10 cellular contexts compared by ENCODE assay signal in the genomic region with DNA sequence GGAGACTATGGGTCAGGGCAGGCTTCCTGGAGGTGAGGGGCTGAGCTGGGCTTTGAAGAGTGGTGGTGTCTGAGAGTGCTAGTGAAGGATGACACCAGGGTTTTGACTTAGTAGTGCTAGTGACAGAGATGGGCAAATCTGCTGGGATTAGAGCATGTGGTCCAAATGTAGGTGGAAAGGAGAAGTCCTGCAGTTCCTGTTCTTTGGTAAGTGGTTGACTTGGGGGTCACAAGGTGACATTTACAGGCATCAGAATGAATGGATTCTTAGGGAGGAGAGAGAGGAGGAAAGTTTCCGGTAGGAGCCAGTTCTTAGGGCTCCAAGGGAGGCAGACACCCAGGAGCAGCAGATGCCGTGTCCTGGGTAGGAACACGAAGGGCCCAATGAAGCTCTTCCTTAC. TPM values are rescaled to one million over a fixed set of nuclear protein-coding genes. Genes with fewer than 3 reads are reported as not detected.
DNase-seq lines count a peak whose midpoint lies in the region; ATAC-seq lines count a peak whose summit lies in the region.
"Had no signal": no experiment of that assay in that cellular context is flagged by ENCODE, and none has a peak within 500 bp of the region (broad histone marks: within the 10 kb centered on the region; RNA-seq: fewer than 3 reads in every experiment).

No MANE protein-coding gene starts in this region.

- H3K4me1 Mint-ChIP-seq in activated T-helper 1 cell treated with anti-CD3 and anti-CD28 coated beads, Interleukin-12 subunit alpha, Interleukin-12 subunit beta, Interleukin-2, Interleukin-4 antibody, amounts not matched to agents 30 ng/mL and 10 ng/mL and 1 ng/mL, durations not matched to agents 14 hours and 24 hours and 36 hours (ENCODE audit: low read depth), result peaks cover 17% of the 10 kb centered on the region

- WGBS in mesendoderm (ENCODE audit: extremely low coverage, insufficient coverage, low lambda C conversion rate), result no CpG with 5 or more reads among the region's 3 CpGs

- peaks cover 18% of the 10 kb centered on the region for H4K20me1 ChIP-seq in BLaER1

- H3K36me3 ChIP-seq in BLaER1, result no peaks in the 10 kb centered on the region
- no peaks in the 10 kb centered on the region for H3K36me3 ChIP-seq in mesendoderm (ENCODE audit: control insufficient read depth, insufficient read depth, low read length)

- H3K9me3 Mint-ChIP-seq in activated T-helper 1 cell treated with anti-CD3 and anti-CD28 coated beads, Interleukin-12 subunit alpha, Interleukin-12 subunit beta, Interleukin-2, Interleukin-4 antibody, amounts not matched to agents 30 ng/mL and 10 ng/mL and 1 ng/mL, durations not matched to agents 14 hours and 24 hours and 36 hours, result no peaks in the 10 kb centered on the region

- H3K27ac Mint-ChIP-seq in activated T-helper 1 cell treated with anti-CD3 and anti-CD28 coated beads, Interleukin-12 subunit alpha, Interleukin-12 subunit beta, Interleukin-2, Interleukin-4 antibody, amounts not matched to agents 30 ng/mL and 10 ng/mL and 1 ng/mL, durations not matched to agents 14 hours and 24 hours and 36 hours, result no peak overlapping the region

- H3K79me2 ChIP-seq in mesendoderm (ENCODE audit: control insufficient read depth, insufficient read depth, low read length), result no peaks in the 10 kb centered on the region

- H3K4me1 ChIP-seq in BLaER1 (peaks cover 5% of the 10 kb centered on the region; the same call in 1 of the 2 replicates), mesendoderm (ENCODE audit: control insufficient read depth, low read depth, low read length) (no peaks in the 10 kb centered on the region)

- peaks cover 63% of the 10 kb centered on the region for H3K27me3 Mint-ChIP-seq in activated T-helper 1 cell treated with anti-CD3 and anti-CD28 coated beads, Interleukin-12 subunit alpha, Interleukin-12 subunit beta, Interleukin-2, Interleukin-4 antibody, amounts not matched to agents 30 ng/mL and 10 ng/mL and 1 ng/mL, durations not matched to agents 14 hours and 24 hours and 36 hours (ENCODE audit: insufficient read depth)

- no peak overlapping the region for H2BK5ac ChIP-seq in mesendoderm (ENCODE audit: low read length)

- H2BK120ac ChIP-seq in mesendoderm (ENCODE audit: low read depth, low read length), result no peak overlapping the region

- no peak overlapping the region for H2BK15ac ChIP-seq in mesendoderm (replicated peaks; ENCODE audit: low read depth)

- ATAC-seq in left colon, result no peak
- ATAC-seq in GM21360 (IDR thresholded peaks at IDR 0.05; ENCODE audit: unreplicated experiment), result no peak

- H3K79me1 ChIP-seq in mesendoderm (ENCODE audit: low read length), result no peaks in the 10 kb centered on the region

- peak overlapping the region; percentile 87 for H3K56ac ChIP-seq in mesendoderm (ENCODE audit: low read length)

- H3K4ac ChIP-seq in mesendoderm (ENCODE audit: low read depth, low read length), result no peak overlapping the region

- no peak overlapping the region for H3K18ac ChIP-seq in mesendoderm (ENCODE audit: low read length)

- peaks cover 5% of the 10 kb centered on the region for H3K36me3 Mint-ChIP-seq in activated T-helper 1 cell treated with anti-CD3 and anti-CD28 coated beads, Interleukin-12 subunit alpha, Interleukin-12 subunit beta, Interleukin-2, Interleukin-4 antibody, amounts not matched to agents 30 ng/mL and 10 ng/mL and 1 ng/mL, durations not matched to agents 14 hours and 24 hours and 36 hours (ENCODE audit: low read depth)

- H3K4me3 ChIP-seq in BLaER1 (no peak overlapping the region; the same call in 1 of the 2 replicates), mesendoderm (ENCODE audit: low read length) (no peak overlapping the region)
- H3K4me3 ChIP-seq: lung had no signal

- H3K9ac ChIP-seq in BLaER1, result no peak overlapping the region
- peak overlapping the region; percentile 67 for H3K9ac ChIP-seq in mesendoderm (ENCODE audit: low read length)

- DNase-seq in G401 (ENCODE audit: low spot score) (peak; percentile 34), mesendoderm (no peak), left colon (no peak), NCI-H1092 (lab: John Stamatoyannopoulos, UW) (no peak), KG1 (lab: John Stamatoyannopoulos, UW) (no peak)
- no peak for DNase-seq in activated T-helper 1 cell treated with anti-CD3 and anti-CD28 coated beads, Interleukin-12 subunit alpha, Interleukin-12 subunit beta, Interleukin-2, Interleukin-4 antibody, amounts not matched to agents 30 ng/mL and 10 ng/mL and 1 ng/mL, durations not matched to agents 14 hours and 24 hours and 36 hours (ENCODE audit: low spot score)
- DNase-seq: DMS 273 treated with DMSO at 0.1 percent for 48 hours had no signal

- H4K8ac ChIP-seq in mesendoderm (ENCODE audit: low read depth, low read length), result no peak overlapping the region

- peaks cover 59% of the 10 kb centered on the region for H3K27me3 ChIP-seq in BLaER1
- no peaks in the 10 kb centered on the region for H3K27me3 ChIP-seq in mesendoderm (ENCODE audit: insufficient read depth, low read length, poor library complexity)

- no peaks in the 10 kb centered on the region for H3K9me3 ChIP-seq in BLaER1

- peak overlapping the region; percentile 80 for H3K4me3 Mint-ChIP-seq in activated T-helper 1 cell treated with anti-CD3 and anti-CD28 coated beads, Interleukin-12 subunit alpha, Interleukin-12 subunit beta, Interleukin-2, Interleukin-4 antibody, amounts not matched to agents 30 ng/mL and 10 ng/mL and 1 ng/mL, durations not matched to agents 14 hours and 24 hours and 36 hours

- H3K27ac ChIP-seq in BLaER1 (no peak overlapping the region), mesendoderm (ENCODE audit: low read depth, low read length) (no peak overlapping the region)

- intact Hi-C loops in activated T-helper 1 cell treated with anti-CD3 and anti-CD28 coated beads, Interleukin-12 subunit alpha, Interleukin-12 subunit beta, Interleukin-2, Interleukin-4 antibody, amounts not matched to agents 30 ng/mL and 10 ng/mL and 1 ng/mL, durations not matched to agents 14 hours and 24 hours and 36 hours (cut with micrococcal nuclease), result loop anchor here (2.0 to 10.0 kb wide), 4 partner anchors 57 to 711 kb away; partner anchors contain the start of genes MANF and MAPKAPK3
- intact Hi-C loops in left colon (cut with DNase I, micrococcal nuclease), result no loop called here

- H3K4me2 ChIP-seq in BLaER1, result peak overlapping the region; percentile 96; the same call in 1 of the 2 replicates
- H3K4me2 ChIP-seq in mesendoderm (ENCODE audit: low read length), result no peak overlapping the region

- in situ Hi-C loops in G401 (cut with HindIII; ENCODE audit: low sequenced_read_pairs), result no loop called here

- H4K5ac ChIP-seq in mesendoderm (ENCODE audit: low read length), result no peak overlapping the region

- H2AK5ac ChIP-seq in mesendoderm (ENCODE audit: low read length), result no peak overlapping the region

- no peak overlapping the region for H3K23ac ChIP-seq in mesendoderm (ENCODE audit: low read length)

RNA-seq across cellular contexts. Expression of gene DOCK3, which starts 0.8 kb away (rescaled TPM):
- total RNA-seq in G401 (2014; rRNA removed; shearing (Covaris generic)), result 0.80 and 1.7 TPM in 2 replicates
- 1.5 and 1.6 TPM in 2 replicates for total RNA-seq in activated T-helper 1 cell treated with anti-CD3 and anti-CD28 coated beads, Interleukin-12 subunit alpha, Interleukin-12 subunit beta, Interleukin-2, Interleukin-4 antibody, amounts not matched to agents 30 ng/mL and 10 ng/mL and 1 ng/mL, durations not matched to agents 14 hours and 24 hours and 36 hours
- polyA plus RNA-seq in mesendoderm (2013, experiment 1 of 2), result 0.93 TPM
- 0.91 TPM for polyA plus RNA-seq in mesendoderm (2013, experiment 2 of 2)
- under 1 TPM; 0.09 to 0.34 TPM for total RNA-seq in left colon

RNA-seq across cellular contexts. Expression of gene MAPKAPK3, which starts 57.0 kb away (rescaled TPM):
- 99.1 and 108 TPM in 2 replicates for total RNA-seq in G401 (2014; rRNA removed; shearing (Covaris generic))
- total RNA-seq in activated T-helper 1 cell treated with anti-CD3 and anti-CD28 coated beads, Interleukin-12 subunit alpha, Interleukin-12 subunit beta, Interleukin-2, Interleukin-4 antibody, amounts not matched to agents 30 ng/mL and 10 ng/mL and 1 ng/mL, durations not matched to agents 14 hours and 24 hours and 36 hours, result 191 and 201 TPM in 2 replicates
- polyA plus RNA-seq in mesendoderm (2013, experiment 1 of 2), result 35.2 TPM
- 36.3 TPM for polyA plus RNA-seq in mesendoderm (2013, experiment 2 of 2)
- total RNA-seq in left colon, result 10 to 100 TPM; 31.7 to 33.6 TPM
